Comparison of ENCODE assay signal across 10 cellular contexts in genomic region chr11:105046898-105047579, GRCh38. TPM values are rescaled to one million over a fixed set of nuclear protein-coding genes. Genes with fewer than 3 reads are reported as not detected.
DNase-seq lines count a peak whose midpoint lies in the region; ATAC-seq and TF ChIP-seq lines count a peak whose summit lies in the region.
"Had no signal": no experiment of that assay in that cellular context is flagged by ENCODE, and none has a peak within 500 bp of the region (broad histone marks: within the 10 kb centered on the region; RNA-seq: fewer than 3 reads in every experiment).

No MANE protein-coding gene starts in this region.

- H3K4me3 ChIP-seq in left ventricle myocardium inferior: no peak overlapping the region
- H3K4me3 ChIP-seq in skeletal muscle satellite cell (ENCODE audit: low read length): no peak overlapping the region
- H3K4me3 ChIP-seq in ascending aorta: no peak overlapping the region

- intact Hi-C loops in left ventricle myocardium inferior (cut with micrococcal nuclease): no loop called here
- intact Hi-C loops in ascending aorta (cut with DNase I): no loop called here

- no peak overlapping the region for H3K9ac ChIP-seq in skeletal muscle satellite cell (ENCODE audit: low read depth, low read length)
- H3K9ac ChIP-seq: KMS-11 had no signal

- H3K4me1 ChIP-seq in left ventricle myocardium inferior (peaks cover 21% of the 10 kb centered on the region), skeletal muscle satellite cell (ENCODE audit: control insufficient read depth, insufficient read depth, low read length) (peaks cover 17% of the 10 kb centered on the region), ascending aorta (peaks cover 0 to 2% of the 10 kb centered on the region in 2 donors)

- H3K36me3 Mint-ChIP-seq in T-helper 17 cell (ENCODE audit: low read depth): peaks cover 5% of the 10 kb centered on the region

- no peak overlapping the region for H3K4me3 Mint-ChIP-seq in T-helper 17 cell

- peak overlapping the region; percentile 14 for H3K27ac ChIP-seq in left ventricle myocardium inferior (replicated peaks)
- H3K27ac ChIP-seq in ascending aorta: no peak overlapping the region
- H3K27ac ChIP-seq: KMS-11 had no signal

- peaks cover 29% of the 10 kb centered on the region for H3K4me1 Mint-ChIP-seq in T-helper 17 cell

- H3K36me3 ChIP-seq in left ventricle myocardium inferior (no peaks in the 10 kb centered on the region), skeletal muscle satellite cell (ENCODE audit: insufficient read depth, low read length) (no peaks in the 10 kb centered on the region), ascending aorta (no peaks in the 10 kb centered on the region)

- H3K9me3 ChIP-seq in T-helper 17 cell (ENCODE audit: control insufficient read depth, low read length, poor library complexity, severe bottlenecking) (no peaks in the 10 kb centered on the region), left ventricle myocardium inferior (replicated peaks) (no peaks in the 10 kb centered on the region), skeletal muscle satellite cell (replicated peaks; ENCODE audit: low read length) (no peaks in the 10 kb centered on the region), ascending aorta (no peaks in the 10 kb centered on the region)

- no peaks in the 10 kb centered on the region for H3K27me3 ChIP-seq in left ventricle myocardium inferior (ENCODE audit: low read depth)
- H3K27me3 ChIP-seq in skeletal muscle satellite cell (ENCODE audit: control insufficient read depth, insufficient read depth, low read length): no peaks in the 10 kb centered on the region
- no peaks in the 10 kb centered on the region for H3K27me3 ChIP-seq in ascending aorta

- no peaks in the 10 kb centered on the region for H3K27me3 Mint-ChIP-seq in T-helper 17 cell

- peak overlapping the region; percentile 32 for H3K4me2 ChIP-seq in skeletal muscle satellite cell (ENCODE audit: low read length)
- H3K4me2 ChIP-seq: KMS-11 had no signal

- DNase-seq in GM04504 (ENCODE audit: low read depth) (peak; percentile 98), T-helper 17 cell (no peak), left ventricle myocardium inferior (no peak), ascending aorta (ENCODE audit: low spot score in 2 of 2) (no peak), HuH-7.5 (ENCODE audit: low spot score) (no peak), NCI-H2227 (lab: John Stamatoyannopoulos, UW; ENCODE audit: unreplicated experiment) (no peak)
- DNase-seq: effector CD8-positive, alpha-beta T cell had no signal

- peak overlapping the region; percentile 43 for H3K27ac Mint-ChIP-seq in T-helper 17 cell

- TF ChIP-seq CTCF in left ventricle myocardium inferior (IDR thresholded peaks at IDR 0.05; ENCODE audit: borderline replicate concordance) (no peak), ascending aorta (IDR thresholded peaks at IDR 0.05) (no peak)

- no peak for ATAC-seq in T-helper 17 cell
- no peak for ATAC-seq in HG02571 (IDR thresholded peaks at IDR 0.05; ENCODE audit: unreplicated experiment)

RNA-seq across cellular contexts. Expression of gene CARD16, which starts 1.9 kb away (rescaled TPM):
- total RNA-seq in T-helper 17 cell (10 to 100 TPM; 49.1 to 55.4 TPM), left ventricle myocardium inferior (8.3 TPM), ascending aorta (15.5 TPM)
- total RNA-seq in skeletal muscle satellite cell (2012; rRNA removed): 1.0 and 1.3 TPM in 2 replicates

RNA-seq across cellular contexts. Expression of gene CASP1, which starts 12.1 kb away (rescaled TPM):
- 10 to 100 TPM; 52.9 to 66.7 TPM for total RNA-seq in T-helper 17 cell
- total RNA-seq in left ventricle myocardium inferior: 11.8 TPM
- 4.2 and 7.9 TPM in 2 replicates for total RNA-seq in skeletal muscle satellite cell (2012; rRNA removed)
- not detected for total RNA-seq in ascending aorta

RNA-seq across cellular contexts. Expression of gene CASP5, which starts 24.1 kb away (rescaled TPM):
- not detected for total RNA-seq in T-helper 17 cell
- not detected for total RNA-seq in left ventricle myocardium inferior
- total RNA-seq in skeletal muscle satellite cell (2012; rRNA removed): not detected in 2 replicates
- not detected for total RNA-seq in ascending aorta

Comparison
In these comparisons a context has a peak if more than half of its experiments do, and no peak if none do; other contexts are left out.
1. RNA of gene CASP1, which starts 12.1 kb away (total RNA-seq): 52.9 to 66.7 TPM in T-helper 17 cell and 11.8 TPM in left ventricle myocardium inferior (single experiment); not detected in ascending aorta (single experiment); every median in the first group is over 10 times any median in the second.